1 cellular context compared by ENCODE assay signal in genomic region chr12:121087467-121088207, GRCh38.
TF ChIP-seq lines count a peak whose summit lies in the region.

No MANE protein-coding gene starts in this region.

TF ChIP-seq in H1, 55 proteins besides CTCF, POLR2A, EP300 and RAD21:
- TF ChIP-seq ATF3 (IDR thresholded peaks at IDR 0.05; ENCODE audit: insufficient read depth, low read depth, low read length) (no peak), RXRA (IDR thresholded peaks at IDR 0.05; ENCODE audit: insufficient read depth, low read depth, low read length) (no peak), SIX5 (IDR thresholded peaks at IDR 0.05; ENCODE audit: low read depth, low read length) (no peak), TEAD4 (IDR thresholded peaks at IDR 0.05; ENCODE audit: low read depth, low read length) (no peak), PHF8 (conservative IDR thresholded peaks at IDR 0.05; ENCODE audit: low read depth, low read length) (no peak), TAF7 (optimal IDR thresholded peaks at IDR 0.05; ENCODE audit: borderline replicate concordance, low read depth, low read length) (no peak), POLR2AphosphoS5 (IDR thresholded peaks at IDR 0.05; ENCODE audit: low read depth, low read length) (no peak), BACH1 (IDR thresholded peaks at IDR 0.05; ENCODE audit: low read length) (no peak), YY1 (IDR thresholded peaks at IDR 0.05; ENCODE audit: low read depth, low read length) (no peak), RFX5 (IDR thresholded peaks at IDR 0.05; ENCODE audit: borderline replicate concordance, low read depth, low read length) (no peak), NRF1 (IDR thresholded peaks at IDR 0.05; ENCODE audit: low read depth, low read length) (no peak), MAFK (IDR thresholded peaks at IDR 0.05; ENCODE audit: low read depth, low read length) (no peak), CHD2 (IDR thresholded peaks at IDR 0.05; ENCODE audit: low read length) (no peak), ASH2L (IDR thresholded peaks at IDR 0.05; ENCODE audit: low read length) (no peak), MAX (IDR thresholded peaks at IDR 0.05) (no peak), NANOG (IDR thresholded peaks at IDR 0.05; ENCODE audit: insufficient read depth, low read depth, low read length, poor library complexity, severe bottlenecking) (no peak), SP1 (IDR thresholded peaks at IDR 0.05; ENCODE audit: low read depth, low read length) (no peak), SP2 (IDR thresholded peaks at IDR 0.05; ENCODE audit: low read length) (no peak), CTBP2 (IDR thresholded peaks at IDR 0.05; ENCODE audit: borderline replicate concordance, insufficient read depth, insufficient read length, low read length) (no peak)
